ENCODE assay signal across 18 cellular contexts in the genomic region with DNA sequence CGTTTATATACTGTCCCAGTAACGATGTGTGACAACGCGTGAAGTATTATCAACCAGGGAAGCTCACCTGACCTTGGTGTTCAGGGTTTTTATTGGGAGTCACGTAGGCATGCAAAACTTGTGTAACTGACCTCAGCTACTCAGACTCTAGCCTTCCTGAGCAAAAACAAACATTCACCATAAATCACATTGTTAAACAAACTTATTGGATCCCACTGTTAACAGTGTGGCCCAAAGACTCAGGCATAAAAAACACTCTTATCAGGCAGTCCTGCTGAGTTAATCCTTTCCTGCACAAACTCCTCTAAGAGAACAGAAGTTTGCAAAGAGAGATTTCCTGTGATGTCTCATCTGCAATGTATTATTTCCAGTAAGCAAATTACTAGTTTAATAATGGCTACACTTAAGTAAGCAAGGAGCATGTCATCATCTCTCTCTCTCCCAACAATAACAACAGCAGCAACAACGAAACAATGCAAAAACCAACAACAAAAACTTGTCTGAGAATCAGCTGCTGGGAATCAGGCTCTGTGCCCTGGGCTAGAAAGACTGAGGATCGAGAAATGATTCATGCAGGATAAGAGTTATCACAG. TPM values are rescaled to one million over a fixed set of nuclear protein-coding genes. Genes with fewer than 3 reads are reported as not detected.
DNase-seq lines count a peak whose midpoint lies in the region; ATAC-seq, FAIRE-seq and TF ChIP-seq lines count a peak whose summit lies in the region.
"Had no signal": no experiment of that assay in that cellular context is flagged by ENCODE, and none has a peak within 500 bp of the region (broad histone marks: within the 10 kb centered on the region; RNA-seq: fewer than 3 reads in every experiment).

No MANE protein-coding gene starts in this region.

- TF ChIP-seq EP300 in HepG2 (IDR thresholded peaks at IDR 0.05; ENCODE audit: low read depth in 2 of 2, low read length in 2 of 2) (peak in 1 of 2 experiments; percentile 59; a peak in 2 of 4 replicates), HepG2 (CRISPR knock-in tag; IDR thresholded peaks at IDR 0.05; ENCODE audit: borderline replicate concordance) (no peak)

- BruUV-seq in HepG2 (replicated peaks; lab: Mats Ljungman, UMichigan): no TSS peak

- no peaks in the 10 kb centered on the region for H3K27me3 ChIP-seq in HepG2 (ENCODE audit: control insufficient read depth in 1 of 2, insufficient read depth in 2 of 2, low read length in 2 of 2)
- peaks cover 57% of the 10 kb centered on the region for H3K27me3 ChIP-seq in WERI-Rb-1 (ENCODE audit: insufficient read depth, low read depth, severe bottlenecking)

- POLR2A ChIA-PET in HepG2 (lab: Yijun Ruan, JAX): no interaction called here

- ATAC-seq in HepG2: peak; percentile 95
- ATAC-seq: PC-3, Right ventricle myocardium inferior had no signal

- TF ChIP-seq RAD21 in HepG2 (CRISPR knock-in tag; IDR thresholded peaks at IDR 0.05): no peak

- H4K20me1 ChIP-seq in HepG2 (ENCODE audit: insufficient read depth, low read length): no peaks in the 10 kb centered on the region

- H3K4me1 ChIP-seq in HepG2 (ENCODE audit: insufficient read depth, low read length): peaks cover 19% of the 10 kb centered on the region

- H3K4me3 ChIP-seq in HepG2 (replicated peaks in 1 of 3; ENCODE audit: insufficient read depth in 1 of 3, low read depth in 2 of 3, low read length in 3 of 3) (no peak overlapping the region), WERI-Rb-1 (ENCODE audit: low read depth, low read length) (no peak overlapping the region)

- TF ChIP-seq CTCF in HepG2 (CRISPR knock-in tag; IDR thresholded peaks at IDR 0.05) (no peak), WERI-Rb-1 (IDR thresholded peaks at IDR 0.05; ENCODE audit: low read depth, low read length) (no peak)

- H3K27ac ChIP-seq in HepG2 (ENCODE audit: extremely low read length, insufficient read depth, low read length) (peak overlapping the region; percentile 62), WERI-Rb-1 (no peak overlapping the region)
- H3K27ac ChIP-seq: C4-2B had no signal

- H3K4me2 ChIP-seq in HepG2 (ENCODE audit: low read depth, low read length): no peak overlapping the region

- DNase-seq in Daoy (ENCODE audit: low read depth): peak; percentile 11
- DNase-seq in amniotic epithelial cell (ENCODE audit: low read depth): peak; percentile 4
- DNase-seq in HepG2 (ENCODE audit: low spot score): peak; percentile 75
- no peak for DNase-seq in activated T-cell treated with anti-CD3 and anti-CD28 coated beads, Interleukin-2, amount 50 U/mL, for 48 hours
- DNase-seq in HT-29 (ENCODE audit: low spot score): no peak
- DNase-seq in WERI-Rb-1: no peak
- DNase-seq: COR-L47, DMS153, GOT3, Karpas-422, NCI-H1930, NCI-H2171, NCI-H446 treated with DMSO at 0.1 percent for 48 hours, NCI-H748 treated with DMSO at 0.1 percent for 48 hours, PC-3 had no signal

- no peak for TF ChIP-seq POLR2A in HepG2 (IDR thresholded peaks at IDR 0.05; ENCODE audit: insufficient read depth in 1 of 2, low read depth in 2 of 2, low read length in 2 of 2)

- H3K9me3 ChIP-seq in HepG2 (ENCODE audit: low read length) (no peaks in the 10 kb centered on the region), WERI-Rb-1 (ENCODE audit: severe bottlenecking) (no peaks in the 10 kb centered on the region)

- H2AFZ ChIP-seq in HepG2 (ENCODE audit: low read length): no peak overlapping the region

- FAIRE-seq in HepG2 (lab: Jason Lieb, UNC): peak; percentile 76
- FAIRE-seq: A204.1 had no signal

- in situ Hi-C loops in HepG2 (cut with HindIII; ENCODE audit: extremely low pct_ligation_motif_present, low pct_unique_long_range_greater_than_20kb): no loop called here

- CTCF ChIA-PET in HepG2 (lab: Yijun Ruan, JAX; ENCODE audit: low intra/inter-chr PET ratio, low total read pairs): no interaction called here

- no peaks in the 10 kb centered on the region for H3K36me3 ChIP-seq in HepG2 (replicated peaks in 1 of 2; ENCODE audit: control insufficient read depth in 1 of 2, insufficient read depth in 2 of 2, low read length in 2 of 2)
- no peaks in the 10 kb centered on the region for H3K36me3 ChIP-seq in WERI-Rb-1

- intact Hi-C loops in HepG2 (cut with micrococcal nuclease; ENCODE audit: unreplicated experiment): no loop called here

- H3K79me2 ChIP-seq in HepG2 (ENCODE audit: insufficient read depth, low read length): no peaks in the 10 kb centered on the region

- 0% methylated on average over 2 of the region's 7 CpGs for WGBS in HepG2 (ENCODE audit: low lambda C conversion rate)

- H3K9ac ChIP-seq in HepG2 (ENCODE audit: insufficient read depth, low read depth, low read length): no peak overlapping the region

RNA-seq across cellular contexts. Expression of a gene that starts 12.0 kb away (rescaled TPM):
- total RNA-seq in Daoy (2014; rRNA removed; shearing (Covaris generic)): 57.2 and 91.5 TPM in 2 replicates
- not detected in 2 replicates for total RNA-seq in HepG2 (2016; rRNA removed; fragmentation: Illumina TruSeq; extraction: Trizol)
- total RNA-seq in HepG2 (2016; cell fraction: cytosol; rRNA removed; fragmentation: Illumina TruSeq; extraction: Trizol; ENCODE audit: low read depth): not detected in 2 replicates
- not detected in 2 replicates for total RNA-seq in HepG2 (2016; cell fraction: insoluble cytoplasmic fraction; rRNA removed; fragmentation: Illumina TruSeq; extraction: Trizol)
- total RNA-seq in HepG2 (2016; cell fraction: membrane; rRNA removed; fragmentation: Illumina TruSeq; extraction: Trizol): not detected in 2 replicates
- total RNA-seq in HepG2 (2016; cell fraction: nucleus; rRNA removed; fragmentation: Illumina TruSeq; extraction: Trizol): not detected in 2 replicates
- polyA plus RNA-seq in HepG2 (2011; rRNA removed): not detected in 2 replicates
- polyA plus RNA-seq in HepG2 (2011; cell fraction: cytosol; rRNA removed): not detected in 2 replicates
- not detected in 2 replicates for polyA plus RNA-seq in HepG2 (2011; cell fraction: nucleus; rRNA removed)
- not detected in 2 replicates for polyA plus RNA-seq in HepG2 (2012)
- polyA plus RNA-seq in HepG2 (2016; cell fraction: cytosol; fragmentation: Illumina TruSeq; extraction: Trizol; ENCODE audit: low read depth): not detected in 2 replicates
- not detected in 2 replicates for polyA plus RNA-seq in HepG2 (2016; cell fraction: insoluble cytoplasmic fraction; fragmentation: Illumina TruSeq; extraction: Trizol; ENCODE audit: low read depth)
- not detected in 2 replicates for polyA plus RNA-seq in HepG2 (2016; cell fraction: membrane; fragmentation: Illumina TruSeq; extraction: Trizol; ENCODE audit: low read depth)
- not detected in 2 replicates for polyA plus RNA-seq in HepG2 (2016; cell fraction: nucleus; fragmentation: Illumina TruSeq; extraction: Trizol; ENCODE audit: insufficient read depth, low read depth)
- polyA minus RNA-seq in HepG2 (2011; rRNA and poly(A)+ RNA removed; ENCODE audit: low replicate concordance): not detected in 2 replicates
- not detected in 2 replicates for polyA minus RNA-seq in HepG2 (2011; cell fraction: cytosol; rRNA and poly(A)+ RNA removed)
- not detected in 2 replicates for polyA minus RNA-seq in HepG2 (2011; cell fraction: nucleus; rRNA and poly(A)+ RNA removed)
- total RNA-seq in HT-29 (2014; rRNA removed; shearing (Covaris generic)): not detected in 2 replicates
- total RNA-seq: PC-3, Right ventricle myocardium inferior had no signal

RNA-seq across cellular contexts. Expression of a gene that starts 21.5 kb away (rescaled TPM):
- total RNA-seq in Daoy (2014; rRNA removed; shearing (Covaris generic)): 43.6 and 61.7 TPM in 2 replicates
- total RNA-seq in HepG2 (2016; rRNA removed; fragmentation: Illumina TruSeq; extraction: Trizol): not detected in 2 replicates
- not detected in 2 replicates for total RNA-seq in HepG2 (2016; cell fraction: cytosol; rRNA removed; fragmentation: Illumina TruSeq; extraction: Trizol; ENCODE audit: low read depth)
- total RNA-seq in HepG2 (2016; cell fraction: insoluble cytoplasmic fraction; rRNA removed; fragmentation: Illumina TruSeq; extraction: Trizol): not detected in 2 replicates
- total RNA-seq in HepG2 (2016; cell fraction: membrane; rRNA removed; fragmentation: Illumina TruSeq; extraction: Trizol): not detected in 2 replicates
- total RNA-seq in HepG2 (2016; cell fraction: nucleus; rRNA removed; fragmentation: Illumina TruSeq; extraction: Trizol): not detected in 2 replicates
- not detected in 2 replicates for polyA plus RNA-seq in HepG2 (2011; rRNA removed)
- polyA plus RNA-seq in HepG2 (2011; cell fraction: cytosol; rRNA removed): not detected in 2 replicates
- polyA plus RNA-seq in HepG2 (2011; cell fraction: nucleus; rRNA removed): not detected in 2 replicates
- polyA plus RNA-seq in HepG2 (2012): not detected in 2 replicates
- not detected in 2 replicates for polyA plus RNA-seq in HepG2 (2016; cell fraction: cytosol; fragmentation: Illumina TruSeq; extraction: Trizol; ENCODE audit: low read depth)
- not detected in 2 replicates for polyA plus RNA-seq in HepG2 (2016; cell fraction: insoluble cytoplasmic fraction; fragmentation: Illumina TruSeq; extraction: Trizol; ENCODE audit: low read depth)
- polyA plus RNA-seq in HepG2 (2016; cell fraction: membrane; fragmentation: Illumina TruSeq; extraction: Trizol; ENCODE audit: low read depth): not detected in 2 replicates
- polyA plus RNA-seq in HepG2 (2016; cell fraction: nucleus; fragmentation: Illumina TruSeq; extraction: Trizol; ENCODE audit: insufficient read depth, low read depth): not detected in 2 replicates
- polyA minus RNA-seq in HepG2 (2011; rRNA and poly(A)+ RNA removed; ENCODE audit: low replicate concordance): 0.96 TPM in 1 of 2 replicates, not detected in the other
- polyA minus RNA-seq in HepG2 (2011; cell fraction: cytosol; rRNA and poly(A)+ RNA removed): not detected in 2 replicates
- polyA minus RNA-seq in HepG2 (2011; cell fraction: nucleus; rRNA and poly(A)+ RNA removed): not detected in 2 replicates
- total RNA-seq in HT-29 (2014; rRNA removed; shearing (Covaris generic)): not detected in 2 replicates
- total RNA-seq: PC-3, Right ventricle myocardium inferior had no signal

RNA-seq across cellular contexts. Expression of a gene that starts 31.1 kb away (rescaled TPM):
- total RNA-seq in Daoy (2014; rRNA removed; shearing (Covaris generic)): not detected in 2 replicates
- not detected in 2 replicates for total RNA-seq in HepG2 (2016; rRNA removed; fragmentation: Illumina TruSeq; extraction: Trizol)
- total RNA-seq in HepG2 (2016; cell fraction: cytosol; rRNA removed; fragmentation: Illumina TruSeq; extraction: Trizol; ENCODE audit: low read depth): not detected in 2 replicates
- total RNA-seq in HepG2 (2016; cell fraction: insoluble cytoplasmic fraction; rRNA removed; fragmentation: Illumina TruSeq; extraction: Trizol): not detected in 2 replicates
- total RNA-seq in HepG2 (2016; cell fraction: membrane; rRNA removed; fragmentation: Illumina TruSeq; extraction: Trizol): not detected in 2 replicates
- total RNA-seq in HepG2 (2016; cell fraction: nucleus; rRNA removed; fragmentation: Illumina TruSeq; extraction: Trizol): not detected in 2 replicates
- not detected in 2 replicates for polyA plus RNA-seq in HepG2 (2011; rRNA removed)
- not detected in 2 replicates for polyA plus RNA-seq in HepG2 (2011; cell fraction: cytosol; rRNA removed)
- polyA plus RNA-seq in HepG2 (2011; cell fraction: nucleus; rRNA removed): not detected in 2 replicates
- not detected in 2 replicates for polyA plus RNA-seq in HepG2 (2012)
- not detected in 2 replicates for polyA plus RNA-seq in HepG2 (2016; cell fraction: cytosol; fragmentation: Illumina TruSeq; extraction: Trizol; ENCODE audit: low read depth)
- not detected in 2 replicates for polyA plus RNA-seq in HepG2 (2016; cell fraction: insoluble cytoplasmic fraction; fragmentation: Illumina TruSeq; extraction: Trizol; ENCODE audit: low read depth)
- polyA plus RNA-seq in HepG2 (2016; cell fraction: membrane; fragmentation: Illumina TruSeq; extraction: Trizol; ENCODE audit: low read depth): not detected in 2 replicates
- polyA plus RNA-seq in HepG2 (2016; cell fraction: nucleus; fragmentation: Illumina TruSeq; extraction: Trizol; ENCODE audit: insufficient read depth, low read depth): not detected in 2 replicates
- not detected in 2 replicates for polyA minus RNA-seq in HepG2 (2011; rRNA and poly(A)+ RNA removed; ENCODE audit: low replicate concordance)
- not detected in 2 replicates for polyA minus RNA-seq in HepG2 (2011; cell fraction: cytosol; rRNA and poly(A)+ RNA removed)
- not detected in 2 replicates for polyA minus RNA-seq in HepG2 (2011; cell fraction: nucleus; rRNA and poly(A)+ RNA removed)
- not detected in 2 replicates for total RNA-seq in HT-29 (2014; rRNA removed; shearing (Covaris generic))
- total RNA-seq: PC-3, Right ventricle myocardium inferior had no signal

RNA-seq across cellular contexts. Expression of a gene that starts 40.6 kb away (rescaled TPM):
- total RNA-seq in Daoy (2014; rRNA removed; shearing (Covaris generic)): 1.9 and 2.8 TPM in 2 replicates
- not detected in 2 replicates for total RNA-seq in HepG2 (2016; rRNA removed; fragmentation: Illumina TruSeq; extraction: Trizol)
- total RNA-seq in HepG2 (2016; cell fraction: cytosol; rRNA removed; fragmentation: Illumina TruSeq; extraction: Trizol; ENCODE audit: low read depth): not detected in 2 replicates
- not detected in 2 replicates for total RNA-seq in HepG2 (2016; cell fraction: insoluble cytoplasmic fraction; rRNA removed; fragmentation: Illumina TruSeq; extraction: Trizol)
- not detected in 2 replicates for total RNA-seq in HepG2 (2016; cell fraction: membrane; rRNA removed; fragmentation: Illumina TruSeq; extraction: Trizol)
- not detected in 2 replicates for total RNA-seq in HepG2 (2016; cell fraction: nucleus; rRNA removed; fragmentation: Illumina TruSeq; extraction: Trizol)
- not detected in 2 replicates for polyA plus RNA-seq in HepG2 (2011; rRNA removed)
- polyA plus RNA-seq in HepG2 (2011; cell fraction: cytosol; rRNA removed): not detected in 2 replicates
- not detected in 2 replicates for polyA plus RNA-seq in HepG2 (2011; cell fraction: nucleus; rRNA removed)
- not detected in 2 replicates for polyA plus RNA-seq in HepG2 (2012)
- polyA plus RNA-seq in HepG2 (2016; cell fraction: cytosol; fragmentation: Illumina TruSeq; extraction: Trizol; ENCODE audit: low read depth): not detected in 2 replicates
- not detected in 2 replicates for polyA plus RNA-seq in HepG2 (2016; cell fraction: insoluble cytoplasmic fraction; fragmentation: Illumina TruSeq; extraction: Trizol; ENCODE audit: low read depth)
- not detected in 2 replicates for polyA plus RNA-seq in HepG2 (2016; cell fraction: membrane; fragmentation: Illumina TruSeq; extraction: Trizol; ENCODE audit: low read depth)
- polyA plus RNA-seq in HepG2 (2016; cell fraction: nucleus; fragmentation: Illumina TruSeq; extraction: Trizol; ENCODE audit: insufficient read depth, low read depth): not detected in 2 replicates
- polyA minus RNA-seq in HepG2 (2011; rRNA and poly(A)+ RNA removed; ENCODE audit: low replicate concordance): not detected in 2 replicates
- not detected in 2 replicates for polyA minus RNA-seq in HepG2 (2011; cell fraction: cytosol; rRNA and poly(A)+ RNA removed)
- polyA minus RNA-seq in HepG2 (2011; cell fraction: nucleus; rRNA and poly(A)+ RNA removed): not detected in 2 replicates
- not detected in 2 replicates for total RNA-seq in HT-29 (2014; rRNA removed; shearing (Covaris generic))
- total RNA-seq: PC-3, Right ventricle myocardium inferior had no signal

RNA-seq across cellular contexts. Expression of a gene that starts 50.2 kb away (rescaled TPM):
- 2.2 and 2.8 TPM in 2 replicates for total RNA-seq in Daoy (2014; rRNA removed; shearing (Covaris generic))
- not detected in 2 replicates for total RNA-seq in HepG2 (2016; rRNA removed; fragmentation: Illumina TruSeq; extraction: Trizol)
- total RNA-seq in HepG2 (2016; cell fraction: cytosol; rRNA removed; fragmentation: Illumina TruSeq; extraction: Trizol; ENCODE audit: low read depth): not detected in 2 replicates
- not detected in 2 replicates for total RNA-seq in HepG2 (2016; cell fraction: insoluble cytoplasmic fraction; rRNA removed; fragmentation: Illumina TruSeq; extraction: Trizol)
- not detected in 2 replicates for total RNA-seq in HepG2 (2016; cell fraction: membrane; rRNA removed; fragmentation: Illumina TruSeq; extraction: Trizol)
- not detected in 2 replicates for total RNA-seq in HepG2 (2016; cell fraction: nucleus; rRNA removed; fragmentation: Illumina TruSeq; extraction: Trizol)
- polyA plus RNA-seq in HepG2 (2011; rRNA removed): not detected in 2 replicates
- polyA plus RNA-seq in HepG2 (2011; cell fraction: cytosol; rRNA removed): not detected in 2 replicates
- not detected in 2 replicates for polyA plus RNA-seq in HepG2 (2011; cell fraction: nucleus; rRNA removed)
- polyA plus RNA-seq in HepG2 (2012): not detected in 2 replicates
- polyA plus RNA-seq in HepG2 (2016; cell fraction: cytosol; fragmentation: Illumina TruSeq; extraction: Trizol; ENCODE audit: low read depth): not detected in 2 replicates
- polyA plus RNA-seq in HepG2 (2016; cell fraction: insoluble cytoplasmic fraction; fragmentation: Illumina TruSeq; extraction: Trizol; ENCODE audit: low read depth): not detected in 2 replicates
- polyA plus RNA-seq in HepG2 (2016; cell fraction: membrane; fragmentation: Illumina TruSeq; extraction: Trizol; ENCODE audit: low read depth): not detected in 2 replicates
- polyA plus RNA-seq in HepG2 (2016; cell fraction: nucleus; fragmentation: Illumina TruSeq; extraction: Trizol; ENCODE audit: insufficient read depth, low read depth): not detected in 2 replicates
- polyA minus RNA-seq in HepG2 (2011; rRNA and poly(A)+ RNA removed; ENCODE audit: low replicate concordance): not detected in 2 replicates
- not detected in 2 replicates for polyA minus RNA-seq in HepG2 (2011; cell fraction: cytosol; rRNA and poly(A)+ RNA removed)
- polyA minus RNA-seq in HepG2 (2011; cell fraction: nucleus; rRNA and poly(A)+ RNA removed): not detected in 2 replicates
- not detected in 2 replicates for total RNA-seq in HT-29 (2014; rRNA removed; shearing (Covaris generic))
- total RNA-seq: PC-3, Right ventricle myocardium inferior had no signal

Comparison
In these comparisons a context has a peak if more than half of its experiments do, and no peak if none do; other contexts are left out.
1. DNase-seq: peak in Daoy (single experiment), amniotic epithelial cell (single experiment) and HepG2 (single experiment); none in activated T-cell treated with anti-CD3 and anti-CD28 coated beads, Interleukin-2, amount 50 U/mL, for 48 hours (0 of 2), HT-29 (single experiment) and WERI-Rb-1 (single experiment).
2. RNA of a gene that starts 12.0 kb away (total RNA-seq): 57.2 to 91.5 TPM in Daoy; not detected in HT-29 and not detected in HepG2; every median in the first group is over 10 times any median in the second.
3. RNA of a gene that starts 21.5 kb away (total RNA-seq): 43.6 to 61.7 TPM in Daoy; not detected in HepG2 and not detected in HT-29; every median in the first group is over 10 times any median in the second.